ENCODE assay signal across 8 cellular contexts in genomic region chr17:83200231-83200699, GRCh38.
A peak's percentile ranks its signal among the peaks of the same experiment; 100 is the strongest.
DNase-seq lines count a peak whose midpoint lies in the region; ATAC-seq and TF ChIP-seq lines count a peak whose summit lies in the region.

No MANE protein-coding gene starts in this region.

- TF ChIP-seq CTCF in GM12865 (IDR thresholded peaks at IDR 0.05; ENCODE audit: insufficient read depth, low read depth, low read length, missing control alignments) (no peak), brain microvascular endothelial cell (IDR thresholded peaks at IDR 0.05; ENCODE audit: low read depth, low read length, missing control alignments) (no peak), osteoblast (IDR thresholded peaks at IDR 0.05; ENCODE audit: extremely low read depth, low read depth, low read length) (no peak)

- H3K27me3 ChIP-seq in brain microvascular endothelial cell (replicated peaks): no peaks in the 10 kb centered on the region
- no peaks in the 10 kb centered on the region for H3K27me3 ChIP-seq in osteoblast (ENCODE audit: insufficient read depth, low read length)

- peaks cover 2% of the 10 kb centered on the region for H3K79me2 ChIP-seq in osteoblast (ENCODE audit: insufficient read depth, low read length)

- H3K4me3 ChIP-seq in GM12865 (ENCODE audit: low read depth, low read length): no peak overlapping the region
- no peak overlapping the region for H3K4me3 ChIP-seq in brain microvascular endothelial cell (ENCODE audit: low read depth, low read length)
- H3K4me3 ChIP-seq in osteoblast (ENCODE audit: insufficient read depth, low read length): peak overlapping the region; percentile 41

- no peaks in the 10 kb centered on the region for H3K9me3 ChIP-seq in osteoblast (ENCODE audit: low read depth, low read length)

- DNase-seq in GM12865 (ENCODE audit: low read depth) (peak; percentile 39), SKM-1 (lab: John Stamatoyannopoulos, UW; ENCODE audit: unreplicated experiment) (peak; percentile 24), brain microvascular endothelial cell (peak; percentile 92), osteoblast (ENCODE audit: insufficient read length, low spot score, missing footprints) (peak; percentile 97), middle frontal gyrus (ENCODE audit: extremely low spot score, low spot score) (no peak), epidermal melanocyte (ENCODE audit: insufficient read length, low spot score) (no peak)

- peak overlapping the region; percentile 95 for H3K27ac ChIP-seq in brain microvascular endothelial cell
- peak overlapping the region; percentile 97 for H3K27ac ChIP-seq in osteoblast (ENCODE audit: low read depth, low read length)

- in situ Hi-C loops in brain microvascular endothelial cell (cut with HindIII; ENCODE audit: low pct_ligation_motif_present, low sequenced_read_pairs): no loop called here

- ATAC-seq in HG03442 (IDR thresholded peaks at IDR 0.05; ENCODE audit: unreplicated experiment) (no peak), GM18519 (IDR thresholded peaks at IDR 0.05; ENCODE audit: low FRiP score, unreplicated experiment) (no peak)

- peaks cover 75% of the 10 kb centered on the region for H3K4me1 ChIP-seq in osteoblast (ENCODE audit: insufficient read depth, low read length)

- peak overlapping the region; percentile 80 for H2AFZ ChIP-seq in osteoblast (ENCODE audit: low read length)

- H3K36me3 ChIP-seq in brain microvascular endothelial cell (replicated peaks) (no peaks in the 10 kb centered on the region), osteoblast (ENCODE audit: insufficient read depth, low read length) (no peaks in the 10 kb centered on the region)

- no peaks in the 10 kb centered on the region for H4K20me1 ChIP-seq in osteoblast (ENCODE audit: insufficient read depth, low read length)

- peak overlapping the region; percentile 75 for H3K4me2 ChIP-seq in osteoblast (ENCODE audit: insufficient read depth, low read length)

Comparison
In these comparisons a context has a peak if more than half of its experiments do, and no peak if none do; other contexts are left out.
1. DNase-seq: peak in GM12865 (single experiment), SKM-1 (single experiment), brain microvascular endothelial cell (single experiment) and osteoblast (single experiment); none in middle frontal gyrus (single experiment) and epidermal melanocyte (single experiment).